Comparison of ENCODE assay signal across 18 cellular contexts in genomic region chr9:89684912-89685636, GRCh38.
DNase-seq lines count a peak whose midpoint lies in the region; ATAC-seq and TF ChIP-seq lines count a peak whose summit lies in the region.
"Had no signal": no experiment of that assay in that cellular context is flagged by ENCODE, and none has a peak within 500 bp of the region (broad histone marks: within the 10 kb centered on the region; RNA-seq: fewer than 3 reads in every experiment).

No MANE protein-coding gene starts in this region.

- peak; percentile 47 for DNase-seq in BE2C
- no peak for DNase-seq in right atrium auricular region (ENCODE audit: low spot score)
- no peak for DNase-seq in prostate gland (ENCODE audit: low spot score)
- no peak for DNase-seq in stimulated activated naive B cell treated with anti-CD40 and anti-IgM and Interleukin-4, amounts not matched to agents 10 μg/mL and 1 μg/mL and 100 μg/mL, for 72 hours
- no peak for DNase-seq in NCI-H1694 (lab: John Stamatoyannopoulos, UW)
- no peak for DNase-seq in DMS53 (lab: John Stamatoyannopoulos, UW)
- no peak for DNase-seq in CD1c-positive myeloid dendritic cell (ENCODE audit: extremely low spot score)
- DNase-seq: activated CD4-positive, alpha-beta T cell treated with anti-CD3 and anti-CD28 coated beads for 1 hour; activated effector memory CD4-positive, alpha-beta T cell treated with Interleukin-2 at 50 U/mL for 16 hours; amniotic stem cell; cerebellar nuclear complex; effector memory CD8-positive, alpha-beta T cell; NCI-H510A; SJCRH30; stimulated activated naive CD4-positive, alpha-beta T cell; T1000; uterus had no signal

- no peak overlapping the region for H3K4me3 ChIP-seq in BE2C (ENCODE audit: low read depth, low read length)
- no peak overlapping the region for H3K4me3 ChIP-seq in right atrium auricular region
- no peak overlapping the region for H3K4me3 ChIP-seq in prostate gland
- H3K4me3 ChIP-seq: SJCRH30, uterus had no signal

- no peak for ATAC-seq in stimulated activated naive B cell treated with anti-CD40 and anti-IgM and Interleukin-4, amounts not matched to agents 10 μg/mL and 1 μg/mL and 100 μg/mL, for 72 hours (replicated peaks)
- ATAC-seq: effector memory CD8-positive, alpha-beta T cell had no signal

- H3K27me3 ChIP-seq in BE2C (no peaks in the 10 kb centered on the region), right atrium auricular region (no peaks in the 10 kb centered on the region), prostate gland (replicated peaks; ENCODE audit: insufficient read depth) (no peaks in the 10 kb centered on the region)
- H3K27me3 ChIP-seq: SJCRH30, uterus had no signal

- intact Hi-C loops in prostate gland (cut with DNase I) = no loop called here

- peaks cover 3 to 6% of the 10 kb centered on the region in 2 donors for H3K4me1 Mint-ChIP-seq in stimulated activated naive B cell treated with anti-CD40 and anti-IgM and Interleukin-4, amounts not matched to agents 10 μg/mL and 1 μg/mL and 100 μg/mL, for 72 hours

- H3K27ac Mint-ChIP-seq in stimulated activated naive B cell treated with anti-CD40 and anti-IgM and Interleukin-4, amounts not matched to agents 10 μg/mL and 1 μg/mL and 100 μg/mL, for 72 hours = no peak overlapping the region
- H3K27ac Mint-ChIP-seq: effector memory CD8-positive, alpha-beta T cell had no signal

- no peaks in the 10 kb centered on the region for H3K9me3 ChIP-seq in BE2C
- no peaks in the 10 kb centered on the region for H3K9me3 ChIP-seq in right atrium auricular region
- no peaks in the 10 kb centered on the region for H3K9me3 ChIP-seq in prostate gland
- H3K9me3 ChIP-seq: SJCRH30, uterus had no signal

- TF ChIP-seq POLR2A in prostate gland (IDR thresholded peaks at IDR 0.05) = no peak

- no peaks in the 10 kb centered on the region for H3K9me3 Mint-ChIP-seq in stimulated activated naive B cell treated with anti-CD40 and anti-IgM and Interleukin-4, amounts not matched to agents 10 μg/mL and 1 μg/mL and 100 μg/mL, for 72 hours
- H3K9me3 Mint-ChIP-seq: effector memory CD8-positive, alpha-beta T cell had no signal

- TF ChIP-seq CTCF in BE2C (IDR thresholded peaks at IDR 0.05; ENCODE audit: low read depth, low read length) (no peak), VCaP (conservative IDR thresholded peaks at IDR 0.05) (no peak), right atrium auricular region (IDR thresholded peaks at IDR 0.05) (no peak), prostate gland (IDR thresholded peaks at IDR 0.05) (no peak)

- H3K4me3 Mint-ChIP-seq in stimulated activated naive B cell treated with anti-CD40 and anti-IgM and Interleukin-4, amounts not matched to agents 10 μg/mL and 1 μg/mL and 100 μg/mL, for 72 hours = no peak overlapping the region
- H3K4me3 Mint-ChIP-seq: effector memory CD8-positive, alpha-beta T cell had no signal

- H3K27ac ChIP-seq in VCaP (peak overlapping the region; percentile 82), right atrium auricular region (peak overlapping the region; percentile 83 to 88), prostate gland (peak overlapping the region; percentile 21 to 39)
- H3K27ac ChIP-seq: SJCRH30, uterus had no signal

- no peaks in the 10 kb centered on the region for H3K36me3 ChIP-seq in BE2C
- no peaks in the 10 kb centered on the region for H3K36me3 ChIP-seq in right atrium auricular region
- H3K36me3 ChIP-seq in prostate gland = no peaks in the 10 kb centered on the region
- H3K36me3 ChIP-seq: SJCRH30, uterus had no signal

- peaks cover 10% of the 10 kb centered on the region for H3K4me1 ChIP-seq in BE2C
- H3K4me1 ChIP-seq in right atrium auricular region = peaks cover 0 to 18% of the 10 kb centered on the region in 2 donors
- H3K4me1 ChIP-seq in prostate gland (replicated peaks) = peaks cover 10% of the 10 kb centered on the region
- H3K4me1 ChIP-seq: uterus had no signal

- 67% methylated on average over 18 of the region's 18 CpGs for WGBS in prostate gland

- H3K36me3 Mint-ChIP-seq in stimulated activated naive B cell treated with anti-CD40 and anti-IgM and Interleukin-4, amounts not matched to agents 10 μg/mL and 1 μg/mL and 100 μg/mL, for 72 hours = no peaks in the 10 kb centered on the region

- H3K27me3 Mint-ChIP-seq in stimulated activated naive B cell treated with anti-CD40 and anti-IgM and Interleukin-4, amounts not matched to agents 10 μg/mL and 1 μg/mL and 100 μg/mL, for 72 hours = peaks cover 0 to 6% of the 10 kb centered on the region in 2 donors

Comparison
In these comparisons a context has a peak if more than half of its experiments do, and no peak if none do; other contexts are left out.
1. H3K27ac ChIP-seq: peak in every context shown above with its lines; median percentile 86 in right atrium auricular region; 82 in VCaP; 30 in prostate gland.